Comparison of ENCODE assay signal across 1 cellular context in genomic region chr1:221993444-221993948, GRCh38.
TF ChIP-seq lines count a peak whose summit lies in the region.

No MANE protein-coding gene starts in this region.

TF ChIP-seq in GM23338, 12 proteins besides CTCF, POLR2A, EP300 and RAD21 (continued from another document):
- no peak for TF ChIP-seq ZNF462 (CRISPR knock-in tag; IDR thresholded peaks at IDR 0.05)
